Comparison of ENCODE assay signal across 1 cellular context in genomic region chr21:37574751-37575150, GRCh38.
TF ChIP-seq lines count a peak whose summit lies in the region.

No MANE protein-coding gene starts in this region.

TF ChIP-seq in K562, 482 proteins besides CTCF, POLR2A, EP300 and RAD21 (continued from another document):
- TF ChIP-seq E2F8 (IDR thresholded peaks at IDR 0.05; ENCODE audit: low read depth, partially characterized antibody) = no peak
- TF ChIP-seq, protein P1, sequence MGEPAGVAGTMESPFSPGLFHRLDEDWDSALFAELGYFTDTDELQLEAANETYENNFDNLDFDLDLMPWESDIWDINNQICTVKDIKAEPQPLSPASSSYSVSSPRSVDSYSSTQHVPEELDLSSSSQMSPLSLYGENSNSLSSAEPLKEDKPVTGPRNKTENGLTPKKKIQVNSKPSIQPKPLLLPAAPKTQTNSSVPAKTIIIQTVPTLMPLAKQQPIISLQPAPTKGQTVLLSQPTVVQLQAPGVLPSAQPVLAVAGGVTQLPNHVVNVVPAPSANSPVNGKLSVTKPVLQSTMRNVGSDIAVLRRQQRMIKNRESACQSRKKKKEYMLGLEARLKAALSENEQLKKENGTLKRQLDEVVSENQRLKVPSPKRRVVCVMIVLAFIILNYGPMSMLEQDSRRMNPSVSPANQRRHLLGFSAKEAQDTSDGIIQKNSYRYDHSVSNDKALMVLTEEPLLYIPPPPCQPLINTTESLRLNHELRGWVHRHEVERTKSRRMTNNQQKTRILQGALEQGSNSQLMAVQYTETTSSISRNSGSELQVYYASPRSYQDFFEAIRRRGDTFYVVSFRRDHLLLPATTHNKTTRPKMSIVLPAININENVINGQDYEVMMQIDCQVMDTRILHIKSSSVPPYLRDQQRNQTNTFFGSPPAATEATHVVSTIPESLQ (CRISPR knock-in tag; IDR thresholded peaks at IDR 0.05) = no peak
- TF ChIP-seq NR4A1 (CRISPR knock-in tag; IDR thresholded peaks at IDR 0.05) = no peak
- no peak for TF ChIP-seq NR4A1 (tag; IDR thresholded peaks at IDR 0.05)
- TF ChIP-seq ZNF277 (CRISPR knock-in tag; IDR thresholded peaks at IDR 0.05; ENCODE audit: borderline replicate concordance) = no peak
- no peak for TF ChIP-seq IRF2 (CRISPR knock-in tag; IDR thresholded peaks at IDR 0.05)
- no peak for TF ChIP-seq ZBTB43 (CRISPR knock-in tag; IDR thresholded peaks at IDR 0.05)
- TF ChIP-seq NEUROD1 (IDR thresholded peaks at IDR 0.05; ENCODE audit: borderline replicate concordance, low read depth, low read length, partially characterized antibody) = no peak
- TF ChIP-seq SP2 (IDR thresholded peaks at IDR 0.05; ENCODE audit: extremely low read depth, low read depth, low read length, poor library complexity, severe bottlenecking) = no peak
- no peak for TF ChIP-seq GABPB2 (CRISPR knock-in tag; conservative IDR thresholded peaks at IDR 0.05)
- TF ChIP-seq NR2F6 (CRISPR knock-in tag; IDR thresholded peaks at IDR 0.05) = no peak
